In genomic region chr17:33292981-33293867, GRCh38 we compare ENCODE assay signal across 10 cellular contexts. TPM values are rescaled to one million over a fixed set of nuclear protein-coding genes. Genes with fewer than 3 reads are reported as not detected.
DNase-seq lines count a peak whose midpoint lies in the region; ATAC-seq, FAIRE-seq and TF ChIP-seq lines count a peak whose summit lies in the region.
"Had no signal": no experiment of that assay in that cellular context is flagged by ENCODE, and none has a peak within 500 bp of the region (broad histone marks: within the 10 kb centered on the region; RNA-seq: fewer than 3 reads in every experiment).

TSS of gene ASIC2 (minus strand) at chr17:33293295.

- H3K4ac ChIP-seq in IMR-90 (ENCODE audit: low read depth, low read length) (no peak within 1 kb of the TSS), mesenchymal stem cell (ENCODE audit: low read depth in 1 of 2, low read length in 2 of 2) (peak within 1 kb of the TSS; percentile 18 to 49)

- TF ChIP-seq POLR2A in A549 (IDR thresholded peaks at IDR 0.05; ENCODE audit: low read length): peak; percentile 13; the same call in 1 of the 2 replicates
- TF ChIP-seq POLR2A in IMR-90 (IDR thresholded peaks at IDR 0.05; ENCODE audit: low read depth, low read length): no peak

- no peak within 1 kb of the TSS for H2BK120ac ChIP-seq in IMR-90 (ENCODE audit: low read depth, low read length)
- H2BK120ac ChIP-seq in mesenchymal stem cell (ENCODE audit: low read depth, low read length): peak within 1 kb of the TSS; percentile 68

- no peak within 1 kb of the TSS for H4K8ac ChIP-seq in IMR-90 (ENCODE audit: low read depth in 2 of 2, low read length in 2 of 2)
- no peak within 1 kb of the TSS for H4K8ac ChIP-seq in mesenchymal stem cell (ENCODE audit: low read length)

- TF ChIP-seq RAD21 in A549 (conservative IDR thresholded peaks at IDR 0.05 in 1 of 2, IDR thresholded peaks at IDR 0.05 in 1 of 2): peak; percentile 33 to 45; a peak in 4 of 5 replicates
- no peak for TF ChIP-seq RAD21 in IMR-90 (IDR thresholded peaks at IDR 0.05; ENCODE audit: low read length)

- H3K56ac ChIP-seq in IMR-90 (ENCODE audit: extremely low read depth, insufficient read depth, low read length): no peak within 1 kb of the TSS

- H3K23ac ChIP-seq in IMR-90 (ENCODE audit: low read depth, low read length) (no peak within 1 kb of the TSS), mesenchymal stem cell (ENCODE audit: low read length in 2 of 2) (peak within 1 kb of the TSS in 1 of 2 experiments; percentile 86)

- H4K20me1 ChIP-seq in IMR-90 (ENCODE audit: insufficient read depth, low read length) (no peaks in the 10 kb centered on the region), mammary epithelial cell (ENCODE audit: insufficient read depth, low read length) (no peaks in the 10 kb centered on the region)

- H2AK9ac ChIP-seq in IMR-90 (replicated peaks; ENCODE audit: low read depth, low read length, poor library complexity): no peak within 1 kb of the TSS

- H2BK15ac ChIP-seq in IMR-90 (ENCODE audit: low read depth, low read length): no peak within 1 kb of the TSS
- H2BK15ac ChIP-seq in mesenchymal stem cell (ENCODE audit: low read depth, poor library complexity, severe bottlenecking): peak within 1 kb of the TSS; percentile 17

- H3K14ac ChIP-seq in IMR-90 (replicated peaks; ENCODE audit: low read depth, low read length): no peak within 1 kb of the TSS
- peak within 1 kb of the TSS in 1 of 2 experiments; percentile 42 for H3K14ac ChIP-seq in mesenchymal stem cell (ENCODE audit: low read length in 2 of 2)

- H3K4me1 ChIP-seq in A549 (no peaks in the 10 kb centered on the region; the same call in 1 of the 3 replicates), IMR-90 (ENCODE audit: control insufficient read depth, insufficient read depth, low read length) (no peaks in the 10 kb centered on the region; the same call in 1 of the 2 replicates), mammary epithelial cell (ENCODE audit: insufficient read depth, low read length) (peaks cover 15% of the 10 kb centered on the region), mesenchymal stem cell (ENCODE audit: control insufficient read depth, insufficient read depth, low read depth, low read length) (peaks cover 16% of the 10 kb centered on the region)

- H2BK20ac ChIP-seq in IMR-90 (ENCODE audit: low read depth, low read length): no peak within 1 kb of the TSS

- BruUV-seq in IMR-90 (replicated peaks; lab: Mats Ljungman, UMichigan) (no TSS peak), mammary epithelial cell (replicated peaks; lab: Mats Ljungman, UMichigan) (no TSS peak)

- H3K4me2 ChIP-seq in A549 (peak within 1 kb of the TSS; percentile 99), IMR-90 (ENCODE audit: low read depth, low read length) (peak within 1 kb of the TSS; percentile 95), mammary epithelial cell (ENCODE audit: insufficient read depth, low read depth, low read length) (peak within 1 kb of the TSS; percentile 98), mesenchymal stem cell (ENCODE audit: low read length, poor library complexity, severe bottlenecking) (peak within 1 kb of the TSS; percentile 92)

- no peaks in the 10 kb centered on the region for H3K79me2 ChIP-seq in mammary epithelial cell (ENCODE audit: insufficient read depth, low read length)

- POLR2A ChIA-PET in A549 (lab: Yijun Ruan, JAX) (no interaction called here), IMR-90 (lab: Charles Lee; ENCODE audit: unreplicated experiment) (no interaction called here)

- FAIRE-seq in A549 (lab: Jason Lieb, UNC) (no peak), GM19239 (lab: Jason Lieb, UNC) (no peak)

- H4K91ac ChIP-seq in IMR-90 (ENCODE audit: insufficient read depth, low read depth, low read length): no peak within 1 kb of the TSS
- no peak within 1 kb of the TSS for H4K91ac ChIP-seq in mesenchymal stem cell (ENCODE audit: low read length)

- H3K9me1 ChIP-seq in IMR-90 (ENCODE audit: insufficient read depth, low read length): no peaks in the 10 kb centered on the region; the same call in 1 of the 2 replicates

- ATAC-seq in A549: peak; percentile 74 to 82
- ATAC-seq in IMR-90 (ENCODE audit: low read depth): peak; percentile 52
- no peak for ATAC-seq in GM18870 (IDR thresholded peaks at IDR 0.05; ENCODE audit: unreplicated experiment)
- no peak for ATAC-seq in HG03439 (IDR thresholded peaks at IDR 0.05; ENCODE audit: unreplicated experiment)
- no peak for ATAC-seq in GM21529 (IDR thresholded peaks at IDR 0.05; ENCODE audit: unreplicated experiment)

- CTCF ChIA-PET in A549 (lab: Yijun Ruan, JAX): interaction anchor here (0.6 to 9.1 kb wide), 55 partner anchors 9 to 416 kb away, joined by 3 to 80 read pairs (median 5); partner anchors contain the start of gene MYO1D
- CTCF ChIA-PET in IMR-90 (lab: Yijun Ruan, JAX): interaction anchor here (0.8 to 0.9 kb wide), 3 partner anchors 22 to 255 kb away, joined by 3 read pairs; no protein-coding TSS in a partner anchor
- CTCF ChIA-PET in mammary epithelial cell (lab: Charles Lee; ENCODE audit: low non-redundant PET): interaction anchor here (0.7 kb wide), 1 partner anchor 220 kb away, joined by 3 read pairs; no protein-coding TSS in a partner anchor

- no peak within 1 kb of the TSS for H4K5ac ChIP-seq in IMR-90 (ENCODE audit: low read depth, low read length)

- in situ Hi-C loops in IMR-90 (cut with MboI; ENCODE audit: low sequenced_read_pairs): no loop called here
- in situ Hi-C loops in mammary epithelial cell (cut with MboI; ENCODE audit: low sequenced_read_pairs in 2 of 2): no loop called here

- peak within 1 kb of the TSS in 1 of 2 experiments; percentile 61 for H2BK12ac ChIP-seq in mesenchymal stem cell (ENCODE audit: low read length in 2 of 2)

- no peaks in the 10 kb centered on the region for H3K79me1 ChIP-seq in IMR-90 (ENCODE audit: low read depth in 1 of 2, low read length in 2 of 2)
- no peaks in the 10 kb centered on the region for H3K79me1 ChIP-seq in mesenchymal stem cell (replicated peaks; ENCODE audit: low read length, poor library complexity, severe bottlenecking)

- intact Hi-C loops in IMR-90 (cut with micrococcal nuclease) (loop anchor here (1.0 to 10.0 kb wide), 4 partner anchors 76 to 510 kb away; no protein-coding TSS in a partner anchor), mammary epithelial cell (cut with micrococcal nuclease) (loop anchor here (1.0 to 5.0 kb wide), 3 partner anchors 58 to 379 kb away; no protein-coding TSS in a partner anchor)

- H3K4me3 ChIP-seq in A549 (peak within 1 kb of the TSS; percentile 57), IMR-90 (ENCODE audit: insufficient read depth, low read depth, low read length) (peak within 1 kb of the TSS; percentile 52), mammary epithelial cell (replicated peaks in 1 of 3; ENCODE audit: insufficient read depth in 1 of 3, low read depth in 2 of 3, low read length in 3 of 3) (peak within 1 kb of the TSS; percentile 36 to 52 (median 36)), mesenchymal stem cell (ENCODE audit: insufficient read depth in 1 of 2, low read depth in 1 of 2, low read length in 2 of 2) (peak within 1 kb of the TSS in 1 of 2 experiments; percentile 45)

- H3K9ac ChIP-seq in IMR-90 (ENCODE audit: low read depth, low read length): no peak within 1 kb of the TSS; the same call in 1 of the 2 replicates
- H3K9ac ChIP-seq in mammary epithelial cell (ENCODE audit: insufficient read depth, low read length): no peak within 1 kb of the TSS
- H3K9ac ChIP-seq in mesenchymal stem cell (ENCODE audit: low read length): no peak within 1 kb of the TSS

- peak; percentile 40 to 72 for DNase-seq in A549 (ENCODE audit: low read depth in 1 of 2, low spot score in 1 of 2)
- peak; percentile 4 for DNase-seq in IMR-90
- DNase-seq in mammary epithelial cell: peak; percentile 62
- DNase-seq in mesenchymal stem cell: peak; percentile 36
- no peak for DNase-seq in GM19239 (ENCODE audit: insufficient read length, low spot score)
- DNase-seq: DND-41 had no signal

- WGBS in A549 (ENCODE audit: missing lambda C conversion rate): 10% methylated on average over 52 of the region's 68 CpGs
- 26% methylated on average over 19 of the region's 68 CpGs; no CpG with 5 or more reads in 1 of the 2 experiments for WGBS in IMR-90 (ENCODE audit: extremely low coverage in 2 of 2, insufficient read length in 1 of 2), 2 experiments
- WGBS in mammary epithelial cell (ENCODE audit: low coverage, missing lambda C conversion rate): 28% methylated on average over 25 of the region's 68 CpGs
- 11% methylated on average over 68 of the region's 68 CpGs for WGBS in mesenchymal stem cell

- H3K27ac ChIP-seq in A549: peak within 1 kb of the TSS; percentile 76 to 88
- H3K27ac ChIP-seq in IMR-90 (ENCODE audit: insufficient read depth, low read length): no peak within 1 kb of the TSS; the same call in 1 of the 2 replicates
- no peak within 1 kb of the TSS for H3K27ac ChIP-seq in mammary epithelial cell (ENCODE audit: insufficient read depth, low read depth, low read length)
- no peak within 1 kb of the TSS for H3K27ac ChIP-seq in mesenchymal stem cell (ENCODE audit: low read length, poor library complexity, severe bottlenecking)

- H3K9me3 ChIP-seq in A549: no peaks in the 10 kb centered on the region
- no peaks in the 10 kb centered on the region for H3K9me3 ChIP-seq in IMR-90 (ENCODE audit: control insufficient read depth, insufficient read depth, low read length)
- no peaks in the 10 kb centered on the region for H3K9me3 ChIP-seq in mammary epithelial cell (replicated peaks; ENCODE audit: insufficient read depth, low read length)
- no peaks in the 10 kb centered on the region for H3K9me3 ChIP-seq in mesenchymal stem cell (ENCODE audit: control insufficient read depth, low read length)

- H3K18ac ChIP-seq in IMR-90 (ENCODE audit: low read depth, low read length): no peak within 1 kb of the TSS
- no peak within 1 kb of the TSS for H3K18ac ChIP-seq in mesenchymal stem cell (ENCODE audit: low read depth in 1 of 2, low read length in 2 of 2)

- no peak within 1 kb of the TSS for H2AK5ac ChIP-seq in IMR-90 (ENCODE audit: low read depth, low read length)
- no peak within 1 kb of the TSS for H2AK5ac ChIP-seq in mesenchymal stem cell (ENCODE audit: low read length, severe bottlenecking)

- H2BK5ac ChIP-seq in IMR-90 (ENCODE audit: low read depth, low read length, poor library complexity, severe bottlenecking) (no peak within 1 kb of the TSS), mesenchymal stem cell (ENCODE audit: low read depth, low read length, poor library complexity, severe bottlenecking) (no peak within 1 kb of the TSS)

- dilution Hi-C loops in IMR-90 (cut with HindIII; ENCODE audit: low sequenced_read_pairs, unreplicated experiment) (no loop called here), mammary epithelial cell (cut with HindIII; ENCODE audit: low sequenced_read_pairs) (no loop called here)

- H2AFZ ChIP-seq in IMR-90 (replicated peaks; ENCODE audit: low read length, poor library complexity): peak within 1 kb of the TSS; percentile 86
- peak within 1 kb of the TSS; percentile 88 for H2AFZ ChIP-seq in mammary epithelial cell (ENCODE audit: low read depth, low read length)
- peak within 1 kb of the TSS; percentile 72 for H2AFZ ChIP-seq in mesenchymal stem cell (ENCODE audit: low read depth, low read length)

- H3K36me3 ChIP-seq in IMR-90 (ENCODE audit: control insufficient read depth, insufficient read depth, low read length): no peaks in the 10 kb centered on the region
- no peaks in the 10 kb centered on the region for H3K36me3 ChIP-seq in mammary epithelial cell (ENCODE audit: insufficient read depth, low read length)
- no peaks in the 10 kb centered on the region for H3K36me3 ChIP-seq in mesenchymal stem cell (ENCODE audit: control insufficient read depth in 1 of 2, insufficient read depth in 2 of 2, low read depth in 1 of 2, low read length in 2 of 2)

- H3K27me3 ChIP-seq in IMR-90 (ENCODE audit: control insufficient read depth, insufficient read depth, low read length) (peaks cover 23% of the 10 kb centered on the region), mammary epithelial cell (ENCODE audit: insufficient read depth, low read length) (peaks cover 3% of the 10 kb centered on the region), mesenchymal stem cell (ENCODE audit: control insufficient read depth in 1 of 2, insufficient read depth in 1 of 2, low read length in 2 of 2) (peaks cover 36 to 82% of the 10 kb centered on the region in 2 experiments)

- TF ChIP-seq CTCF in A549 (IDR thresholded peaks at IDR 0.05): no peak
- TF ChIP-seq CTCF in IMR-90 (conservative IDR thresholded peaks at IDR 0.05; ENCODE audit: low read depth, low read length): 0 out of 2 replicates have a peak, but pooled peaks have one; percentile 10
- TF ChIP-seq CTCF in mammary epithelial cell (conservative IDR thresholded peaks at IDR 0.05 in 1 of 2, IDR thresholded peaks at IDR 0.05 in 1 of 2; ENCODE audit: extremely low read depth in 1 of 2, insufficient read depth in 1 of 2, low read depth in 1 of 2, low read length in 2 of 2): no peak

- TF ChIP-seq EP300 in A549 (IDR thresholded peaks at IDR 0.05): no peak

RNA-seq across cellular contexts. Expression of gene ASIC2, which starts in this region (rescaled TPM):
- polyA plus RNA-seq in A549 (2011; rRNA removed) (1.9 and 2.2 TPM in 2 replicates), A549 (2017; fragmentation: RNase III; extraction: RNeasy Plus Mini Kit Qiagen cat#74134 plus additional on column Dnase treatment) (1.5 to 1.9 TPM (median 1.6 TPM) in 3 replicates), IMR-90 (2012; rRNA removed) (0.06 and 0.15 TPM in 2 replicates), mammary epithelial cell (0.10 TPM)
- polyA plus RNA-seq in A549 (2012; cell fraction: cytosol; rRNA removed): 1.0 and 1.5 TPM in 2 replicates
- 1.3 and 1.7 TPM in 2 replicates for polyA plus RNA-seq in A549 (2012; cell fraction: nucleus; rRNA removed)
- 2.8 and 3.7 TPM in 2 replicates for polyA minus RNA-seq in A549 (2011; rRNA and poly(A)+ RNA removed)
- total RNA-seq in IMR-90 (2012; rRNA removed) (under 0.01 TPM in 1 of 2 replicates, not detected in the other), mammary epithelial cell (under 1 TPM in 1 of 2 donors, not detected in 1; under 0.01 TPM)
- 0.05 TPM in 1 of 2 replicates, not detected in the other for polyA plus RNA-seq in IMR-90 (2012; cell fraction: cytosol; rRNA removed)
- polyA plus RNA-seq in IMR-90 (2012; cell fraction: nucleus; rRNA removed; ENCODE audit: low replicate concordance): 0.02 and 0.05 TPM in 2 replicates
- not detected for polyA minus RNA-seq in mammary epithelial cell
- 0.73 TPM for polyA plus RNA-seq in mesenchymal stem cell (2013, experiment 1 of 2)
- polyA plus RNA-seq in mesenchymal stem cell (2013, experiment 2 of 2): 0.62 TPM
- total RNA-seq: activated CD8-positive, alpha-beta memory T cell treated with anti-CD3 and anti-CD28 coated beads for 36 hours had no signal

Comparison
In these comparisons a context has a peak if more than half of its experiments do, and no peak if none do; other contexts are left out.
1. Peak in DNase-seq, ATAC-seq, H3K4me3 ChIP-seq and H3K4me2 ChIP-seq in IMR-90; RNA of the gene not detected or under 1 TPM.
2. Peak in DNase-seq, H3K4me3 ChIP-seq and H3K4me2 ChIP-seq in mammary epithelial cell; RNA of the gene not detected or under 1 TPM.
3. ATAC-seq: peak in A549 (2 of 2); none in GM18870 (single experiment), HG03439 (single experiment) and GM21529 (single experiment).
4. H3K27ac ChIP-seq: peak in A549 (2 of 2); none in IMR-90 (single experiment), mammary epithelial cell (single experiment) and mesenchymal stem cell (single experiment).
5. Peak in every context shown above with its lines, with median percentiles within 50 percentile points of each other: H3K4me2 ChIP-seq and H2AFZ ChIP-seq.